ENCODE assay signal across 15 cellular contexts in genomic region chr15:93031103-93031464, GRCh38. TPM values are rescaled to one million over a fixed set of nuclear protein-coding genes. Genes with fewer than 3 reads are reported as not detected.
DNase-seq lines count a peak whose midpoint lies in the region; ATAC-seq and TF ChIP-seq lines count a peak whose summit lies in the region.
"Had no signal": no experiment of that assay in that cellular context is flagged by ENCODE, and none has a peak within 500 bp of the region (broad histone marks: within the 10 kb centered on the region; RNA-seq: fewer than 3 reads in every experiment).

No MANE protein-coding gene starts in this region.

- H3K9me3 ChIP-seq in right cardiac atrium (ENCODE audit: control insufficient read depth, low read length) = no peaks in the 10 kb centered on the region
- H3K9me3 ChIP-seq in ascending aorta = no peaks in the 10 kb centered on the region
- no peaks in the 10 kb centered on the region for H3K9me3 ChIP-seq in prostate gland
- H3K9me3 ChIP-seq: uterus had no signal

- peaks cover 22% of the 10 kb centered on the region for H3K4me1 ChIP-seq in right cardiac atrium (ENCODE audit: control insufficient read depth, insufficient read depth, low read length)
- peaks cover 35 to 46% of the 10 kb centered on the region in 2 donors for H3K4me1 ChIP-seq in ascending aorta
- peaks cover 31% of the 10 kb centered on the region for H3K4me1 ChIP-seq in prostate gland (replicated peaks)

- DNase-seq in right cardiac atrium (peak in 2 of 3 donors; percentile 52 to 62), left cardiac atrium (no peak), ascending aorta (ENCODE audit: low spot score in 2 of 2) (peak in 1 of 2 donors; percentile 63), neural crest cell (ENCODE audit: low read depth, low spot score) (no peak), pons (ENCODE audit: low spot score) (no peak), prostate gland (ENCODE audit: low spot score) (no peak), natural killer cell (no peak)
- DNase-seq: SIG-M5 had no signal

- peaks cover 4 to 6% of the 10 kb centered on the region in 2 donors for H3K36me3 ChIP-seq in ascending aorta
- H3K36me3 ChIP-seq in prostate gland = no peaks in the 10 kb centered on the region
- H3K36me3 ChIP-seq: uterus had no signal

- H3K9me3 Mint-ChIP-seq in neural crest cell (peaks cover 2% of the 10 kb centered on the region), natural killer cell (no peaks in the 10 kb centered on the region)
- H3K9me3 Mint-ChIP-seq: activated CD4-positive, alpha-beta memory T cell treated with anti-CD3 and anti-CD28 coated beads for 36 hours had no signal

- peaks cover 21% of the 10 kb centered on the region for H3K36me3 Mint-ChIP-seq in neural crest cell (ENCODE audit: low read depth)
- no peaks in the 10 kb centered on the region for H3K36me3 Mint-ChIP-seq in natural killer cell

- H3K27me3 ChIP-seq in right cardiac atrium (ENCODE audit: control insufficient read depth, insufficient read depth) (no peaks in the 10 kb centered on the region), ascending aorta (no peaks in the 10 kb centered on the region), prostate gland (replicated peaks; ENCODE audit: insufficient read depth) (no peaks in the 10 kb centered on the region)
- H3K27me3 ChIP-seq: cardiac muscle cell, uterus had no signal

- peaks cover 33% of the 10 kb centered on the region for H3K27me3 Mint-ChIP-seq in neural crest cell (ENCODE audit: low read depth)
- H3K27me3 Mint-ChIP-seq in natural killer cell (ENCODE audit: low read depth in 2 of 2) = peaks cover 2 to 4% of the 10 kb centered on the region in 2 donors
- H3K27me3 Mint-ChIP-seq: activated CD4-positive, alpha-beta memory T cell treated with anti-CD3 and anti-CD28 coated beads for 36 hours had no signal

- ATAC-seq in right cardiac atrium (no peak), left cardiac atrium (no peak), GM21723 (IDR thresholded peaks at IDR 0.05; ENCODE audit: unreplicated experiment) (no peak), natural killer cell (no peak)

- H3K27ac ChIP-seq in right cardiac atrium (ENCODE audit: low read length) (no peak overlapping the region), ascending aorta (peak overlapping the region; percentile 93 to 95), prostate gland (no peak overlapping the region)
- H3K27ac ChIP-seq: cardiac muscle cell had no signal

- peak overlapping the region; percentile 75 for H3K27ac Mint-ChIP-seq in neural crest cell (ENCODE audit: unreplicated experiment)
- H3K27ac Mint-ChIP-seq in natural killer cell = peak overlapping the region in 1 of 2 donors; percentile 59
- H3K27ac Mint-ChIP-seq: activated CD4-positive, alpha-beta memory T cell treated with anti-CD3 and anti-CD28 coated beads for 36 hours had no signal

- intact Hi-C loops in right cardiac atrium (cut with DNase I) = loop anchor here (5.0 to 10.0 kb wide), 3 partner anchors 944 to 1094 kb away; no protein-coding TSS in a partner anchor
- intact Hi-C loops in left cardiac atrium (cut with DNase I) = loop anchor here (2.0 to 10.0 kb wide), 4 partner anchors 56 to 1284 kb away; partner anchors contain the start of gene RGMA (in 1 of the 2)
- intact Hi-C loops in ascending aorta (cut with DNase I) = loop anchor here (2.0 to 10.0 kb wide), 4 partner anchors 58 to 1090 kb away; partner anchors contain the start of gene RGMA
- intact Hi-C loops in prostate gland (cut with DNase I) = loop anchor here (2.0 kb wide), 1 partner anchor 1088 kb away; no protein-coding TSS in a partner anchor
- intact Hi-C loops in natural killer cell (cut with micrococcal nuclease) = no loop called here

- TF ChIP-seq CTCF in ascending aorta (IDR thresholded peaks at IDR 0.05) = no peak
- no peak for TF ChIP-seq CTCF in neural crest cell (conservative IDR thresholded peaks at IDR 0.05)
- TF ChIP-seq CTCF in prostate gland (IDR thresholded peaks at IDR 0.05) = no peak
- no peak for TF ChIP-seq CTCF in natural killer cell (IDR thresholded peaks at IDR 0.05)

- TF ChIP-seq POLR2A in prostate gland (IDR thresholded peaks at IDR 0.05) = no peak

- 77% methylated on average over 9 of the region's 9 CpGs for WGBS in right cardiac atrium
- 80% methylated on average over 8 of the region's 9 CpGs for WGBS in prostate gland

- H3K4me1 Mint-ChIP-seq in neural crest cell = peaks cover 53% of the 10 kb centered on the region
- peaks cover 17 to 36% of the 10 kb centered on the region in 2 donors for H3K4me1 Mint-ChIP-seq in natural killer cell

- H3K4me3 Mint-ChIP-seq in neural crest cell = peak overlapping the region; percentile 69
- no peak overlapping the region for H3K4me3 Mint-ChIP-seq in natural killer cell
- H3K4me3 Mint-ChIP-seq: activated CD4-positive, alpha-beta memory T cell treated with anti-CD3 and anti-CD28 coated beads for 36 hours had no signal

- H3K4me3 ChIP-seq in right cardiac atrium (ENCODE audit: low read length) (no peak overlapping the region), ascending aorta (no peak overlapping the region), prostate gland (no peak overlapping the region)
- H3K4me3 ChIP-seq: cardiac muscle cell, GM12878, uterus had no signal

RNA-seq across cellular contexts. Expression of gene RGMA, which starts 57.9 kb away (rescaled TPM):
- total RNA-seq in right cardiac atrium (10 to 100 TPM in 3 of 4 donors, 1 to 10 TPM in 1; 9.2 to 16.4 (median 12.8) TPM), left cardiac atrium (10 to 100 TPM; 10.2 to 18.4 TPM), ascending aorta (76.7 TPM), neural crest cell (187 and 205 TPM in 2 replicates), prostate gland (10 to 100 TPM; 10.3 to 93.8 TPM), natural killer cell (not detected)
- polyA plus RNA-seq in right cardiac atrium = 10.8 TPM
- total RNA-seq: GM12878, M059J, OCI-LY7 had no signal
- polyA plus RNA-seq: GM12878 had no signal

Comparison
In these comparisons a context has a peak if more than half of its experiments do, and no peak if none do; other contexts are left out.
1. DNase-seq: peak in right cardiac atrium (2 of 3); none in left cardiac atrium (single experiment), neural crest cell (single experiment), pons (single experiment), prostate gland (single experiment) and natural killer cell (single experiment).
2. H3K27ac ChIP-seq: peak in ascending aorta (2 of 2); none in right cardiac atrium (single experiment) and prostate gland (0 of 2).
3. RNA of gene RGMA, which starts 57.9 kb away (total RNA-seq): 187 to 205 TPM in neural crest cell, 10.3 to 93.8 TPM in prostate gland, 76.7 TPM in ascending aorta (single experiment), 10.2 to 18.4 TPM in left cardiac atrium and 9.2 to 16.4 TPM in right cardiac atrium; not detected in natural killer cell; every median in the first group is over 4 times any median in the second.